Comparison of ENCODE assay signal across 8 cellular contexts in the genomic region with DNA sequence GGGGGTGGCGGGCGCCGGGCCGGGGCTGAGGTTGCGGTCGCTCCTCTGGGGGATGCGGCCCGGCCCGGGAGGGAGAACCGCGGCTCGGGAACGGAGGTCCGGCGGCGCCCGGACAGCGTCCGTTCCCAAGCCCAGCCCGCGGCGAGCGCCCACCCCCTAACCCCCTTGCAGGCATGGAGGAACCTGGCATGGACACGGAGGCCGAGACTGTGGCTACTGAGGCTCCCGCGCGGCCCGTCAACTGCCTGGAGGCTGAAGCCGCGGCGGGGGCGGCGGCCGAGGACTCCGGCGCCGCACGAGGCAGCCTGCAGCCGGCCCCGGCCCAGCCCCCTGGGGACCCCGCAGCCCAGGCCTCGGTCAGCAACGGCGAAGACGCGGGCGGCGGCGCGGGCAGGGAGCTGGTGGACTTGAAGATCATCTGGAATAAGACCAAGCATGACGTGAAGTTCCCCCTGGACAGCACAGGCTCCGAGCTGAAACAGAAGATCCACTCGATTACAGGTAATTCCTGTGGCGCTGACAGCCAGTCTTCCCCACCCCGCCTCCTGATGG. TPM values are rescaled to one million over a fixed set of nuclear protein-coding genes. Genes with fewer than 3 reads are reported as not detected.
DNase-seq lines count a peak whose midpoint lies in the region; ATAC-seq and TF ChIP-seq lines count a peak whose summit lies in the region.

No MANE protein-coding gene starts in this region.

- H3K4me3 Mint-ChIP-seq in activated T-helper 17 cell treated with anti-CD3 and anti-CD28 coated beads, Interleukin-2, amount 50 U/mL, for 72 hours, result peak overlapping the region; percentile 93
- H3K4me3 Mint-ChIP-seq in glutamatergic neuron (ENCODE audit: unreplicated experiment), result peak overlapping the region; percentile 90

- H3K4me1 ChIP-seq in HUES64 (ENCODE audit: insufficient read depth, low read length), result no peaks in the 10 kb centered on the region
- peaks cover 5% of the 10 kb centered on the region for H3K4me1 ChIP-seq in parathyroid adenoma

- peaks cover 65% of the 10 kb centered on the region for H3K36me3 ChIP-seq in HUES64 (ENCODE audit: insufficient read depth, low read length)
- H3K36me3 ChIP-seq in parathyroid adenoma (ENCODE audit: control insufficient read depth, insufficient read depth, low read length), result no peaks in the 10 kb centered on the region

- peak overlapping the region; percentile 98 for H3K27ac ChIP-seq in HUES64 (ENCODE audit: low read depth, low read length)
- H3K27ac ChIP-seq in parathyroid adenoma, result peak overlapping the region; percentile 77

- peak overlapping the region; percentile 59 for H3K4me2 ChIP-seq in parathyroid adenoma (ENCODE audit: low read length)

- TF ChIP-seq CTCF in glutamatergic neuron (IDR thresholded peaks at IDR 0.05; ENCODE audit: partially characterized antibody, unreplicated experiment) (no peak), parathyroid adenoma (IDR thresholded peaks at IDR 0.05) (no peak)

- H3K27ac Mint-ChIP-seq in activated T-helper 17 cell treated with anti-CD3 and anti-CD28 coated beads, Interleukin-2, amount 50 U/mL, for 72 hours, result peak overlapping the region; percentile 95
- peak overlapping the region; percentile 62 for H3K27ac Mint-ChIP-seq in glutamatergic neuron (ENCODE audit: unreplicated experiment)

- H3K9me3 Mint-ChIP-seq in activated T-helper 17 cell treated with anti-CD3 and anti-CD28 coated beads, Interleukin-2, amount 50 U/mL, for 72 hours, result no peaks in the 10 kb centered on the region
- H3K9me3 Mint-ChIP-seq in glutamatergic neuron (ENCODE audit: unreplicated experiment), result no peaks in the 10 kb centered on the region

- peak overlapping the region; percentile 83 for H3K4me3 ChIP-seq in HUES64 (ENCODE audit: low read length)
- peak overlapping the region; percentile 85 for H3K4me3 ChIP-seq in parathyroid adenoma (ENCODE audit: low read depth, low read length)

- H2AFZ ChIP-seq in parathyroid adenoma, result peak overlapping the region; percentile 96

- no peaks in the 10 kb centered on the region for H3K9me3 ChIP-seq in HUES64 (ENCODE audit: insufficient read depth, low read depth, low read length)
- H3K9me3 ChIP-seq in parathyroid adenoma (ENCODE audit: control insufficient read depth, low read length), result no peaks in the 10 kb centered on the region

- H3K36me3 Mint-ChIP-seq in activated T-helper 17 cell treated with anti-CD3 and anti-CD28 coated beads, Interleukin-2, amount 50 U/mL, for 72 hours (ENCODE audit: low read depth), result peaks cover 68% of the 10 kb centered on the region
- no peaks in the 10 kb centered on the region for H3K36me3 Mint-ChIP-seq in glutamatergic neuron (ENCODE audit: unreplicated experiment)

- WGBS in HUES64, result under 1% methylated on average over 56 of the region's 56 CpGs

- H3K9ac ChIP-seq in HUES64 (ENCODE audit: low read depth, low read length), result peak overlapping the region; percentile 96
- peak overlapping the region; percentile 42 for H3K9ac ChIP-seq in parathyroid adenoma

- H3K27me3 ChIP-seq in HUES64 (ENCODE audit: insufficient read depth, low read length) (no peaks in the 10 kb centered on the region), parathyroid adenoma (ENCODE audit: control insufficient read depth, insufficient read depth, low read length) (no peaks in the 10 kb centered on the region)

- ATAC-seq in activated T-helper 17 cell treated with anti-CD3 and anti-CD28 coated beads, Interleukin-2, amount 50 U/mL, for 72 hours (replicated peaks), result peak; percentile 14
- ATAC-seq in GM19455 (IDR thresholded peaks at IDR 0.05; ENCODE audit: unreplicated experiment), result no peak

- no peaks in the 10 kb centered on the region for H3K27me3 Mint-ChIP-seq in activated T-helper 17 cell treated with anti-CD3 and anti-CD28 coated beads, Interleukin-2, amount 50 U/mL, for 72 hours
- peaks cover 2% of the 10 kb centered on the region for H3K27me3 Mint-ChIP-seq in glutamatergic neuron (ENCODE audit: unreplicated experiment)

- peak; percentile 19 for DNase-seq in NK-92 treated with Interleukin-12 subunit alpha and Interleukin-12 subunit beta, amount 100 ng/mL, for 24 hours (lab: John Stamatoyannopoulos, UW)
- DNase-seq in NK-92 (lab: John Stamatoyannopoulos, UW; ENCODE audit: unreplicated experiment) (no peak), glutamatergic neuron (peak; percentile 80), HK-2 (ENCODE audit: unreplicated experiment) (no peak)

- peaks cover 8% of the 10 kb centered on the region for H3K4me1 Mint-ChIP-seq in activated T-helper 17 cell treated with anti-CD3 and anti-CD28 coated beads, Interleukin-2, amount 50 U/mL, for 72 hours
- H3K4me1 Mint-ChIP-seq in glutamatergic neuron (ENCODE audit: low read depth, unreplicated experiment), result peaks cover 4% of the 10 kb centered on the region

- peaks cover 24% of the 10 kb centered on the region for H3K79me2 ChIP-seq in parathyroid adenoma

RNA-seq across cellular contexts. Expression of a gene that starts 0.3 kb away (rescaled TPM):
- polyA plus RNA-seq in HUES64 (2013, experiment 1 of 2), result 62.3 TPM
- polyA plus RNA-seq in HUES64 (2013, experiment 2 of 2), result 55.3 TPM
- total RNA-seq in activated T-helper 17 cell treated with anti-CD3 and anti-CD28 coated beads, Interleukin-2, amount 50 U/mL, for 72 hours, result 10 to 100 TPM; 42.1 to 58.2 TPM
- total RNA-seq in glutamatergic neuron (ENCODE audit: unreplicated experiment), result 103 TPM

RNA-seq across cellular contexts. Expression of a gene that starts 0.7 kb away (rescaled TPM):
- polyA plus RNA-seq in HUES64 (2013, experiment 1 of 2), result 34.3 TPM
- polyA plus RNA-seq in HUES64 (2013, experiment 2 of 2), result 32.1 TPM
- total RNA-seq in activated T-helper 17 cell treated with anti-CD3 and anti-CD28 coated beads, Interleukin-2, amount 50 U/mL, for 72 hours, result 10 to 100 TPM; 23.1 to 25.3 TPM
- 8.3 TPM for total RNA-seq in glutamatergic neuron (ENCODE audit: unreplicated experiment)

RNA-seq across cellular contexts. Expression of a gene that starts 38.3 kb away (rescaled TPM):
- polyA plus RNA-seq in HUES64 (2013, experiment 1 of 2), result 160 TPM
- polyA plus RNA-seq in HUES64 (2013, experiment 2 of 2), result 148 TPM
- 100 to 1,000 TPM in 1 of 2 donors, 10 to 100 TPM in 1; 76.9 to 152 TPM for total RNA-seq in activated T-helper 17 cell treated with anti-CD3 and anti-CD28 coated beads, Interleukin-2, amount 50 U/mL, for 72 hours
- total RNA-seq in glutamatergic neuron (ENCODE audit: unreplicated experiment), result 76.0 TPM

RNA-seq across cellular contexts. Expression of a gene that starts 47.6 kb away (rescaled TPM):
- polyA plus RNA-seq in HUES64 (2013, experiment 1 of 2), result 59.6 TPM
- 53.8 TPM for polyA plus RNA-seq in HUES64 (2013, experiment 2 of 2)
- 100 to 1,000 TPM in 1 of 2 donors, 10 to 100 TPM in 1; 87.2 to 138 TPM for total RNA-seq in activated T-helper 17 cell treated with anti-CD3 and anti-CD28 coated beads, Interleukin-2, amount 50 U/mL, for 72 hours
- 51.6 TPM for total RNA-seq in glutamatergic neuron (ENCODE audit: unreplicated experiment)

Comparison
In these comparisons a context has a peak if more than half of its experiments do, and no peak if none do; other contexts are left out.
1. DNase-seq: peak in NK-92 treated with Interleukin-12 subunit alpha and Interleukin-12 subunit beta, amount 100 ng/mL, for 24 hours (single experiment) and glutamatergic neuron (single experiment); none in NK-92 (single experiment) and HK-2 (single experiment).